ENCODE assay signal across 8 cellular contexts in genomic region chr6:37242429-37243052, GRCh38. TPM values are rescaled to one million over a fixed set of nuclear protein-coding genes. Genes with fewer than 3 reads are reported as not detected.
A peak's percentile ranks its signal among the peaks of the same experiment; 100 is the strongest.
DNase-seq lines count a peak whose midpoint lies in the region; ATAC-seq and TF ChIP-seq lines count a peak whose summit lies in the region.

No MANE protein-coding gene starts in this region.

- no peak for TF ChIP-seq CTCF in kidney epithelial cell (IDR thresholded peaks at IDR 0.05; ENCODE audit: insufficient read depth, low read length, poor library complexity, severe bottlenecking)
- no peak for TF ChIP-seq CTCF in upper lobe of right lung (IDR thresholded peaks at IDR 0.05)

- H3K4me1 ChIP-seq in upper lobe of right lung = peaks cover 42% of the 10 kb centered on the region

- peaks cover 35% of the 10 kb centered on the region for H3K4me1 Mint-ChIP-seq in activated naive CD4-positive, alpha-beta T cell treated with anti-CD3 and anti-CD28 coated beads for 36 hours (ENCODE audit: low read depth)

- H3K9me3 Mint-ChIP-seq in activated naive CD4-positive, alpha-beta T cell treated with anti-CD3 and anti-CD28 coated beads for 36 hours = no peaks in the 10 kb centered on the region

- ATAC-seq in upper lobe of right lung (peak; percentile 36), HG03159 (IDR thresholded peaks at IDR 0.05; ENCODE audit: unreplicated experiment) (no peak)

- peak overlapping the region; percentile 69 for H3K27ac ChIP-seq in upper lobe of right lung

- H3K27ac Mint-ChIP-seq in activated naive CD4-positive, alpha-beta T cell treated with anti-CD3 and anti-CD28 coated beads for 36 hours = peak overlapping the region; percentile 7

- peak; percentile 66 for DNase-seq in activated naive CD4-positive, alpha-beta T cell treated with anti-CD3 and anti-CD28 coated beads for 36 hours
- DNase-seq in activated naive CD4-positive, alpha-beta T cell treated with Interleukin-2 at 50 U/mL for 16 hours = no peak
- DNase-seq in amniotic epithelial cell (ENCODE audit: low read depth) = peak; percentile 99
- DNase-seq in kidney epithelial cell (ENCODE audit: low read depth) = peak; percentile 99
- no peak for DNase-seq in upper lobe of right lung
- DNase-seq in Kasumi-1 (lab: John Stamatoyannopoulos, UW) = no peak
- DNase-seq in NK-92 treated with Interleukin-12 subunit alpha and Interleukin-12 subunit beta, amount 100 ng/mL, for 24 hours (lab: John Stamatoyannopoulos, UW) = no peak

- intact Hi-C loops in activated naive CD4-positive, alpha-beta T cell treated with anti-CD3 and anti-CD28 coated beads for 36 hours (cut with micrococcal nuclease) = no loop called here
- intact Hi-C loops in upper lobe of right lung (cut with DNase I) = no loop called here

- CTCF ChIA-PET in activated naive CD4-positive, alpha-beta T cell treated with anti-CD3 and anti-CD28 coated beads for 36 hours (lab: Charles Lee) = interaction anchor here (0.6 to 1.4 kb wide), 2 partner anchors 17 to 582 kb away, joined by 3 to 4 read pairs; no protein-coding TSS in a partner anchor

- H3K9me3 ChIP-seq in upper lobe of right lung = no peaks in the 10 kb centered on the region

- H3K36me3 ChIP-seq in kidney epithelial cell (ENCODE audit: control insufficient read depth, insufficient read depth, low read length) (no peaks in the 10 kb centered on the region), upper lobe of right lung (no peaks in the 10 kb centered on the region)

- no peaks in the 10 kb centered on the region for H3K36me3 Mint-ChIP-seq in activated naive CD4-positive, alpha-beta T cell treated with anti-CD3 and anti-CD28 coated beads for 36 hours (ENCODE audit: low read depth)

- H3K4me3 ChIP-seq in kidney epithelial cell (ENCODE audit: low read depth, low read length) (no peak overlapping the region), upper lobe of right lung (no peak overlapping the region)

- H3K4me3 Mint-ChIP-seq in activated naive CD4-positive, alpha-beta T cell treated with anti-CD3 and anti-CD28 coated beads for 36 hours = no peak overlapping the region

- H3K27me3 ChIP-seq in kidney epithelial cell (ENCODE audit: control insufficient read depth, insufficient read depth, low read length) (no peaks in the 10 kb centered on the region), upper lobe of right lung (no peaks in the 10 kb centered on the region)

- H3K27me3 Mint-ChIP-seq in activated naive CD4-positive, alpha-beta T cell treated with anti-CD3 and anti-CD28 coated beads for 36 hours (ENCODE audit: low read depth) = peaks cover 3% of the 10 kb centered on the region

RNA-seq across cellular contexts. Expression of gene TBC1D22B, which starts 15.0 kb away (rescaled TPM):
- 10 to 100 TPM; 13.4 to 15.1 TPM for total RNA-seq in activated naive CD4-positive, alpha-beta T cell treated with anti-CD3 and anti-CD28 coated beads for 36 hours
- total RNA-seq in kidney epithelial cell = 12.7 and 13.0 TPM in 2 replicates
- total RNA-seq in upper lobe of right lung = 12.4 TPM

RNA-seq across cellular contexts. Expression of gene TMEM217, which starts 15.4 kb away (rescaled TPM):
- under 1 TPM; 0.81 to 0.95 TPM for total RNA-seq in activated naive CD4-positive, alpha-beta T cell treated with anti-CD3 and anti-CD28 coated beads for 36 hours
- total RNA-seq in kidney epithelial cell = 2.0 and 4.0 TPM in 2 replicates
- total RNA-seq in upper lobe of right lung = 1.8 TPM

Comparison
In these comparisons a context has a peak if more than half of its experiments do, and no peak if none do; other contexts are left out.
1. DNase-seq: peak in activated naive CD4-positive, alpha-beta T cell treated with anti-CD3 and anti-CD28 coated beads for 36 hours (single experiment), amniotic epithelial cell (single experiment) and kidney epithelial cell (single experiment); none in activated naive CD4-positive, alpha-beta T cell treated with Interleukin-2 at 50 U/mL for 16 hours (single experiment), upper lobe of right lung (single experiment), Kasumi-1 (0 of 2) and NK-92 treated with Interleukin-12 subunit alpha and Interleukin-12 subunit beta, amount 100 ng/mL, for 24 hours (single experiment).